In genomic region chr7:46942574-46942973, GRCh38 we compare ENCODE assay signal across 32 cellular contexts.
"Had no signal": no experiment of that assay in that cellular context is flagged by ENCODE, and none has a peak within 500 bp of the region (broad histone marks: within the 10 kb centered on the region; RNA-seq: fewer than 3 reads in every experiment).

No MANE protein-coding gene starts in this region.

- H3K27ac Mint-ChIP-seq: activated CD4-positive, alpha-beta T cell treated with anti-CD3 and anti-CD28 coated beads for 36 hours; activated CD4-positive, alpha-beta T cell treated with anti-CD3 and anti-CD28 coated beads, Interleukin-2, amount 10 ng/mL, durations not matched to agents 7 days and 5 days; activated CD8-positive, alpha-beta T cell treated with anti-CD3 and anti-CD28 coated beads for 36 hours; activated naive CD4-positive, alpha-beta T cell treated with anti-CD3 and anti-CD28 coated beads for 36 hours; activated naive CD4-positive, alpha-beta T cell treated with anti-CD3 and anti-CD28 coated beads, Interleukin-2, amount 50 U/mL, for 24 hours; activated naive CD8-positive, alpha-beta T cell treated with anti-CD3 and anti-CD28 coated beads for 36 hours; activated naive CD8-positive, alpha-beta T cell treated with anti-CD3 and anti-CD28 coated beads, Interleukin-2, amount 50 U/mL, for 24 hours; activated T-helper 2 cell treated with anti-CD3 and anti-CD28 coated beads, Interferon-gamma antibody, Interleukin-2, Interleukin-4, amounts not matched to agents 10 μg/mL and 5 μg/mL and 100 μg/mL, durations not matched to agents 14 hours and 24 hours and 36 hours; effector memory CD8-positive, alpha-beta T cell; T-helper 17 cell; T-helper 2 cell treated with Interferon-gamma antibody and Interleukin-4, amounts not matched to agents 5 μg/mL and 100 μg/mL, for 36 hours had no signal

- H3K27ac ChIP-seq: adrenal gland, body of pancreas, epithelial cell of prostate, esophagus squamous epithelium, gastroesophageal sphincter, WERI-Rb-1 had no signal

- H3K9me3 ChIP-seq: adrenal gland, body of pancreas, esophagus squamous epithelium, gastroesophageal sphincter had no signal

- ATAC-seq: activated CD4-positive, alpha-beta T cell treated with anti-CD3 and anti-CD28 coated beads for 36 hours; activated CD8-positive, alpha-beta T cell treated with anti-CD3 and anti-CD28 coated beads for 36 hours; activated naive CD8-positive, alpha-beta T cell treated with anti-CD3 and anti-CD28 coated beads, Interleukin-2, amount 50 U/mL, for 24 hours; activated T-cell treated with anti-CD3 and anti-CD28 coated beads, Interleukin-2, amount 50 U/mL, for 4 hours; body of pancreas; effector memory CD8-positive, alpha-beta T cell; gastroesophageal sphincter; T-helper 17 cell had no signal

- DNase-seq: activated CD4-positive, alpha-beta T cell treated with anti-CD3 and anti-CD28 coated beads for 36 hours; activated CD4-positive, alpha-beta T cell treated with anti-CD3 and anti-CD28 coated beads, Interleukin-2, amount 10 ng/mL, durations not matched to agents 7 days and 5 days; activated CD4-positive, alpha-beta T cell treated with anti-CD3 and anti-CD28 coated beads, Interleukin-2, amount 50 U/mL, for 48 hours; activated CD4-positive, CD25-positive, alpha-beta regulatory T cell; activated CD4-positive, CD25-positive, alpha-beta regulatory T cell treated with anti-CD3 and anti-CD28 coated beads, Interleukin-2, amount 50 U/mL, for 72 hours; activated CD8-positive, alpha-beta memory T cell treated with anti-CD3 and anti-CD28 coated beads for 24 hours; activated CD8-positive, alpha-beta T cell treated with anti-CD3 and anti-CD28 coated beads for 36 hours; activated effector memory CD4-positive, alpha-beta T cell treated with anti-CD3 and anti-CD28 coated beads, Interleukin-2, amount 50 U/mL, for 16 hours; activated naive CD4-positive, alpha-beta T cell treated with anti-CD3 and anti-CD28 coated beads for 36 hours; activated naive CD8-positive, alpha-beta T cell treated with anti-CD3 and anti-CD28 coated beads for 36 hours; activated naive CD8-positive, alpha-beta T cell treated with anti-CD3 and anti-CD28 coated beads, Interleukin-2, amount 50 U/mL, for 24 hours; activated T-cell treated with anti-CD3 and anti-CD28 coated beads, Interleukin-2, amount 50 U/mL, for 4 hours; adrenal gland; amygdala; aorta; body of pancreas; caudate nucleus; cortex of kidney; dermis blood vessel endothelial cell; effector CD4-positive, alpha-beta T cell; effector memory CD8-positive, alpha-beta T cell; esophagus squamous epithelium; foreskin melanocyte; T-helper 1 cell; T-helper 17 cell; T1000; WERI-Rb-1 had no signal

- H3K9me3 Mint-ChIP-seq: activated CD8-positive, alpha-beta T cell treated with anti-CD3 and anti-CD28 coated beads for 36 hours; activated naive CD4-positive, alpha-beta T cell treated with anti-CD3 and anti-CD28 coated beads for 36 hours; activated naive CD8-positive, alpha-beta T cell treated with anti-CD3 and anti-CD28 coated beads for 36 hours; activated T-helper 2 cell treated with anti-CD3 and anti-CD28 coated beads, Interferon-gamma antibody, Interleukin-2, Interleukin-4, amounts not matched to agents 10 μg/mL and 5 μg/mL and 100 μg/mL, durations not matched to agents 14 hours and 24 hours and 36 hours had no signal

- H3K4me3 Mint-ChIP-seq: activated CD4-positive, alpha-beta T cell treated with anti-CD3 and anti-CD28 coated beads for 36 hours; activated CD4-positive, alpha-beta T cell treated with anti-CD3 and anti-CD28 coated beads, Interleukin-2, amount 10 ng/mL, durations not matched to agents 7 days and 5 days; activated CD8-positive, alpha-beta T cell treated with anti-CD3 and anti-CD28 coated beads for 36 hours; activated naive CD4-positive, alpha-beta T cell treated with anti-CD3 and anti-CD28 coated beads for 36 hours; activated naive CD4-positive, alpha-beta T cell treated with anti-CD3 and anti-CD28 coated beads, Interleukin-2, amount 50 U/mL, for 24 hours; activated naive CD8-positive, alpha-beta T cell treated with anti-CD3 and anti-CD28 coated beads for 36 hours; activated naive CD8-positive, alpha-beta T cell treated with anti-CD3 and anti-CD28 coated beads, Interleukin-2, amount 50 U/mL, for 24 hours; activated T-cell treated with anti-CD3 and anti-CD28 coated beads, Interleukin-2, amount 50 U/mL, for 4 hours; effector memory CD8-positive, alpha-beta T cell; T-helper 17 cell; T-helper 2 cell treated with Interferon-gamma antibody and Interleukin-4, amounts not matched to agents 5 μg/mL and 100 μg/mL, for 36 hours had no signal

- H3K4me3 ChIP-seq: adrenal gland, body of pancreas, esophagus squamous epithelium, gastroesophageal sphincter had no signal

- H3K36me3 ChIP-seq: adrenal gland, esophagus squamous epithelium, gastroesophageal sphincter, WERI-Rb-1 had no signal

- H3K4me1 Mint-ChIP-seq: activated CD4-positive, alpha-beta T cell treated with anti-CD3 and anti-CD28 coated beads for 36 hours; activated CD4-positive, alpha-beta T cell treated with anti-CD3 and anti-CD28 coated beads, Interleukin-2, amount 10 ng/mL, durations not matched to agents 7 days and 5 days; activated naive CD4-positive, alpha-beta T cell treated with anti-CD3 and anti-CD28 coated beads, Interleukin-2, amount 50 U/mL, for 24 hours; activated naive CD8-positive, alpha-beta T cell treated with anti-CD3 and anti-CD28 coated beads for 36 hours; activated naive CD8-positive, alpha-beta T cell treated with anti-CD3 and anti-CD28 coated beads, Interleukin-2, amount 50 U/mL, for 24 hours; T-helper 17 cell had no signal

- H3K4me1 ChIP-seq: adrenal gland, body of pancreas, esophagus squamous epithelium, gastroesophageal sphincter had no signal

- H3K27me3 Mint-ChIP-seq: activated CD4-positive, alpha-beta T cell treated with anti-CD3 and anti-CD28 coated beads for 36 hours; activated CD4-positive, alpha-beta T cell treated with anti-CD3 and anti-CD28 coated beads, Interleukin-2, amount 10 ng/mL, durations not matched to agents 7 days and 5 days; activated CD8-positive, alpha-beta T cell treated with anti-CD3 and anti-CD28 coated beads for 36 hours; activated naive CD4-positive, alpha-beta T cell treated with anti-CD3 and anti-CD28 coated beads, Interleukin-2, amount 50 U/mL, for 24 hours; activated naive CD8-positive, alpha-beta T cell treated with anti-CD3 and anti-CD28 coated beads, Interleukin-2, amount 50 U/mL, for 24 hours; effector memory CD8-positive, alpha-beta T cell; T-helper 17 cell had no signal

- H3K36me3 Mint-ChIP-seq: activated naive CD4-positive, alpha-beta T cell treated with anti-CD3 and anti-CD28 coated beads, Interleukin-2, amount 50 U/mL, for 24 hours; activated naive CD8-positive, alpha-beta T cell treated with anti-CD3 and anti-CD28 coated beads for 36 hours had no signal

- H3K27me3 ChIP-seq: adrenal gland, body of pancreas, esophagus squamous epithelium, gastroesophageal sphincter had no signal
